In genomic region chr19:45650722-45651121, GRCh38 we compare ENCODE assay signal across 10 cellular contexts. TPM values are rescaled to one million over a fixed set of nuclear protein-coding genes. Genes with fewer than 3 reads are reported as not detected.
"Had no signal": no experiment of that assay in that cellular context is flagged by ENCODE, and none has a peak within 500 bp of the region (broad histone marks: within the 10 kb centered on the region; RNA-seq: fewer than 3 reads in every experiment).

No MANE protein-coding gene starts in this region.

- H3K27ac ChIP-seq: GM23248 had no signal

- ATAC-seq: HCT116 had no signal

- FAIRE-seq: HTR-8/SVneo had no signal

- H3K4me3 ChIP-seq: GM23248, HAP-1 had no signal

- H3K9me3 ChIP-seq: HAP-1 had no signal

- H2AFZ ChIP-seq: GM23248 had no signal

- DNase-seq: GM23248, GOT3, H7, IMR-90, KBM-7 had no signal

- H3K9ac ChIP-seq: GM23248 had no signal

- H3K36me3 ChIP-seq: HAP-1 had no signal

RNA-seq across cellular contexts. Expression of gene GIPR, which starts 17.3 kb away (rescaled TPM):
- total RNA-seq: GM23248, H4, H7 had no signal
- polyA plus RNA-seq: GM23248 had no signal

RNA-seq across cellular contexts. Expression of gene GPR4, which starts 48.7 kb away (rescaled TPM):
- total RNA-seq: H4, HT-29, IMR-90 had no signal
